In the genomic region with DNA sequence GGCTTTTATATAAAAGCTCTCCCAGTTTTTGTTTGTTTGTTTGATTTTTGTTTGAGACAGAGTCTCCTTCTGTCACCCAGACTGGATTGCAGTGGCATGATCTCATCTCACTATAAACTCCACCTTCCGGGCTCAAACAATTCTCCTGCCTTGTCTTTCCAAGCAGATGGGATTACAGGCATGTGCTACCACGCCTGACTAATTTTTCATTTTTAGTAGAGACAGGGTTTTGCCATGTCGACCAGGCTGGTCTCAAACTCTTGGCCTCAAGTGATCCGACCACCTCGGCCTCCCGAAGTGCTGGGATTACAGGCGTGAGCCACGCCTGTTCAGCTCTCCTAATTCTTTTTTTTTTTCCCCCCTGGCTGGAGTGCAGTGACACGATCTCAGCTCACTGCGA, we compare ENCODE assay signal across 18 cellular contexts. TPM values are rescaled to one million over a fixed set of nuclear protein-coding genes. Genes with fewer than 3 reads are reported as not detected.
"Had no signal": no experiment of that assay in that cellular context is flagged by ENCODE, and none has a peak within 500 bp of the region (broad histone marks: within the 10 kb centered on the region; RNA-seq: fewer than 3 reads in every experiment).

No MANE protein-coding gene starts in this region.

- H3K27me3 ChIP-seq: cardiac muscle cell, heart left ventricle, ovary, vagina had no signal

- DNase-seq: activated CD4-positive, alpha-beta T cell treated with anti-CD3 and anti-CD28 coated beads for 4 hours; activated CD8-positive, alpha-beta memory T cell treated with anti-CD3 and anti-CD28 coated beads, Interleukin-2, amount 50 U/mL, for 4 hours; activated CD8-positive, alpha-beta T cell treated with anti-CD3 and anti-CD28 coated beads for 36 hours; activated gamma-delta T cell treated with Interleukin-2 at 50 U/mL for 16 hours; activated naive CD8-positive, alpha-beta T cell treated with anti-CD3 and anti-CD28 coated beads for 36 hours; activated T-cell treated with anti-CD3 and anti-CD28 coated beads, Interleukin-2, amount 50 U/mL, for 72 hours; aorta; foreskin melanocyte; heart left ventricle; left lung; ovary had no signal

- H3K9me3 Mint-ChIP-seq: activated CD8-positive, alpha-beta T cell treated with anti-CD3 and anti-CD28 coated beads for 36 hours; activated naive CD8-positive, alpha-beta T cell treated with anti-CD3 and anti-CD28 coated beads for 36 hours; activated T-cell treated with anti-CD3 and anti-CD28 coated beads, Interleukin-2, amount 50 U/mL, for 72 hours; memory B cell; neural progenitor cell had no signal

- ATAC-seq: activated CD8-positive, alpha-beta T cell treated with anti-CD3 and anti-CD28 coated beads for 36 hours; activated T-cell treated with anti-CD3 and anti-CD28 coated beads, Interleukin-2, amount 50 U/mL, for 72 hours; heart left ventricle; left lung had no signal

- H3K27ac Mint-ChIP-seq: activated CD8-positive, alpha-beta T cell treated with anti-CD3 and anti-CD28 coated beads for 36 hours; activated naive CD8-positive, alpha-beta T cell treated with anti-CD3 and anti-CD28 coated beads for 36 hours; activated T-cell treated with anti-CD3 and anti-CD28 coated beads, Interleukin-2, amount 50 U/mL, for 72 hours; memory B cell; neural progenitor cell had no signal

- H3K9me3 ChIP-seq: heart left ventricle, left lung, ovary, vagina had no signal

- H3K36me3 ChIP-seq: cardiac muscle cell, heart left ventricle, left lung, neural progenitor cell, ovary, vagina had no signal

- H3K4me3 Mint-ChIP-seq: activated CD8-positive, alpha-beta T cell treated with anti-CD3 and anti-CD28 coated beads for 36 hours; activated naive CD8-positive, alpha-beta T cell treated with anti-CD3 and anti-CD28 coated beads for 36 hours; activated T-cell treated with anti-CD3 and anti-CD28 coated beads, Interleukin-2, amount 50 U/mL, for 72 hours; memory B cell; neural progenitor cell had no signal

- H3K27ac ChIP-seq: cardiac muscle cell, heart left ventricle, left lung, neural progenitor cell, ovary, vagina, VCaP had no signal

- H3K36me3 Mint-ChIP-seq: activated naive CD8-positive, alpha-beta T cell treated with anti-CD3 and anti-CD28 coated beads for 36 hours; memory B cell; neural progenitor cell had no signal

- H3K4me3 ChIP-seq: cardiac muscle cell, heart left ventricle, left lung, neural progenitor cell, ovary, skin epidermis, vagina had no signal

RNA-seq across cellular contexts. Expression of gene PCAT6, which starts 4.4 kb away (rescaled TPM):
- total RNA-seq: T-helper 2 cell treated with Interferon-gamma antibody and Interleukin-4, amounts not matched to agents 100 ng/mL and 5 ng/mL, for 36 hours; vagina had no signal
